In the genomic region with DNA sequence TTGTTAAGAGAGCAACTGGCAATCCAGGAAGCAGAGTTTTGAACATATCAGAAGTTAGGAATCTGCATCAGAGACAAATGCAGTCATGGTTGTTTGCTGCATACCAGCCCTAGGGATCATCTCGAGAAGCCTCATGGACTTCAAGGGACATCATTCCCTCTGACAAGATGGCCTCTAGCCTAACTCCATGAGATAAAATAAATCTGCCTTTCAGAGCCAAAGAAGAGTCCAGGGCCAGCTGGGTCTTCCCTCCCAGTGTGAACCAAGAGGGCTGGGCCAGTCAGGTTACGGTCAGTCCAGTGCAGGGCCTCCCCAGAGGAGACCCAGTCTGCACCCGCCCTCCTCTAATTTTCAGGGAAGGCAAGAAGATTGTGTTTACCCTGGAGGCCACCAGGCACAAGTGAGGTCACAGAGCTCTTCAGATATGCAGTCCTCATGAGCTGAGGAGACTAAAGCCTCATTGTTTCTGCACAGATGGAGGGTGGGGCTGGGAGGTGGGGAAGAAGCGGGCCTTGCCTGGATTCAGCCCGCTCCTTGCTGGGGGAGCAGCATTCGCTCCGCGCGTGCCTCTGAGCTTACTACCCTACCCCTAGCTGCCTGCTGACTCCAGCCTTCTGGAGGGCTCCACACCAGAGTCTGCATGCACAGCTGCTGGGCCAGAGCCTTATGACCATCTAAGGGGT, we compare ENCODE assay signal across 8 cellular contexts. TPM values are rescaled to one million over a fixed set of nuclear protein-coding genes. Genes with fewer than 3 reads are reported as not detected.
A peak's percentile ranks its signal among the peaks of the same experiment; 100 is the strongest.
DNase-seq lines count a peak whose midpoint lies in the region; ATAC-seq and TF ChIP-seq lines count a peak whose summit lies in the region.

No MANE protein-coding gene starts in this region.

- no peak overlapping the region for H2BK120ac ChIP-seq in trophoblast cell (ENCODE audit: insufficient read depth, low read length, poor library complexity)

- H2AFZ ChIP-seq in trophoblast cell (ENCODE audit: insufficient read depth, low read length, poor library complexity) = no peak overlapping the region

- ATAC-seq in heart left ventricle (peak; percentile 59 to 92 (median 88)), GM19452 (IDR thresholded peaks at IDR 0.05; ENCODE audit: unreplicated experiment) (no peak), GM19463 (IDR thresholded peaks at IDR 0.05; ENCODE audit: unreplicated experiment) (no peak)
- ATAC-seq in activated CD4-positive, CD25-positive, alpha-beta regulatory T cell treated with anti-CD3 and anti-CD28 coated beads, Interleukin-2, amount 50 U/mL, for 24 hours = no peak

- no peak overlapping the region for H4K12ac ChIP-seq in trophoblast cell (ENCODE audit: low read depth, low read length)

- no peaks in the 10 kb centered on the region for H3K79me2 ChIP-seq in trophoblast cell (ENCODE audit: control insufficient read depth, insufficient read depth, low read length, poor library complexity)

- peak overlapping the region in 5 of 12 donors; percentile 1 to 50 (median 12) for H3K27ac ChIP-seq in heart left ventricle
- peak overlapping the region; percentile 30 for H3K27ac ChIP-seq in trophoblast cell (ENCODE audit: low read depth, low read length)

- no peak overlapping the region for H4K91ac ChIP-seq in trophoblast cell (ENCODE audit: low read depth, low read length)

- H3K4me1 ChIP-seq in heart left ventricle (peaks cover 0 to 17% (median 0%) of the 10 kb centered on the region in 12 donors), trophoblast cell (ENCODE audit: control insufficient read depth in 1 of 2, insufficient read depth in 2 of 2, low read length in 2 of 2) (peaks cover 3 to 8% of the 10 kb centered on the region in 2 experiments)

- H3K79me1 ChIP-seq in trophoblast cell (ENCODE audit: low read length) = no peaks in the 10 kb centered on the region

- H3K23ac ChIP-seq in trophoblast cell (ENCODE audit: low read length) = no peak overlapping the region

- H3K9me3 ChIP-seq in heart left ventricle (no peaks in the 10 kb centered on the region), trophoblast cell (ENCODE audit: insufficient read depth, low read depth, low read length) (no peaks in the 10 kb centered on the region)

- H3K9ac ChIP-seq in trophoblast cell (ENCODE audit: low read length) = no peak overlapping the region

- H3K36me3 ChIP-seq in heart left ventricle (peaks cover 0 to 83% (median 76%) of the 10 kb centered on the region in 9 donors), trophoblast cell (ENCODE audit: control insufficient read depth in 1 of 2, insufficient read depth in 2 of 2, low read length in 2 of 2) (peaks cover 43 to 72% of the 10 kb centered on the region in 2 experiments)

- WGBS in heart left ventricle, 4 donors = 59 to 80% (median 75%) methylated on average over 5 to 9 of the region's 9 CpGs
- WGBS in trophoblast cell (ENCODE audit: extremely low coverage, insufficient coverage, insufficient read length) = no CpG with 5 or more reads among the region's 9 CpGs

- intact Hi-C loops in heart left ventricle (cut with DNase I) = no loop called here

- no peak for TF ChIP-seq POLR2A in heart left ventricle (IDR thresholded peaks at IDR 0.05)

- H2BK5ac ChIP-seq in trophoblast cell (ENCODE audit: low read depth, low read length, poor library complexity) = no peak overlapping the region

- no peak overlapping the region for H3K18ac ChIP-seq in trophoblast cell (ENCODE audit: low read length)

- H3K4me3 ChIP-seq in heart left ventricle (no peak overlapping the region), trophoblast cell (ENCODE audit: low read depth, low read length) (no peak overlapping the region)

- H3K27me3 ChIP-seq in heart left ventricle (no peaks in the 10 kb centered on the region), trophoblast cell (ENCODE audit: insufficient read depth, low read length) (no peaks in the 10 kb centered on the region)

- H3K14ac ChIP-seq in trophoblast cell (ENCODE audit: low read length) = no peak overlapping the region

- no peak overlapping the region for H3K4me2 ChIP-seq in trophoblast cell (ENCODE audit: low read length)

- no peak overlapping the region for H2AK5ac ChIP-seq in trophoblast cell (ENCODE audit: low read length)

- DNase-seq in EH (ENCODE audit: low read depth) = peak; percentile 69
- peak; percentile 83 to 87 for DNase-seq in SHP77 (lab: John Stamatoyannopoulos, UW)
- peak in 3 of 5 donors; percentile 34 to 84 (median 39) for DNase-seq in heart left ventricle
- peak; percentile 29 to 43 for DNase-seq in trophoblast cell
- no peak for DNase-seq in dermis blood vessel endothelial cell

- H2BK12ac ChIP-seq in trophoblast cell (ENCODE audit: low read length) = no peak overlapping the region

- H3K4ac ChIP-seq in trophoblast cell (ENCODE audit: low read depth, low read length) = no peak overlapping the region

- no peak for TF ChIP-seq CTCF in heart left ventricle (IDR thresholded peaks at IDR 0.05)

- no peak overlapping the region for H4K8ac ChIP-seq in trophoblast cell (ENCODE audit: low read depth, low read length)

RNA-seq across cellular contexts. Expression of a gene that starts 52.8 kb away (rescaled TPM):
- total RNA-seq in heart left ventricle = 100 to 1,000 TPM in 2 of 9 donors, 10 to 100 TPM in 7; 60.2 to 115 (median 82.7) TPM
- polyA plus RNA-seq in heart left ventricle = 10 to 100 TPM; 54.4 to 75.7 TPM
- 161 and 169 TPM in 2 replicates for polyA plus RNA-seq in trophoblast cell (2013)
- total RNA-seq in dermis blood vessel endothelial cell = 159 and 248 TPM in 2 replicates

Comparison
In these comparisons a context has a peak if more than half of its experiments do, and no peak if none do; other contexts are left out.
1. ATAC-seq: peak in heart left ventricle (4 of 4); none in GM19452 (single experiment), GM19463 (single experiment) and activated CD4-positive, CD25-positive, alpha-beta regulatory T cell treated with anti-CD3 and anti-CD28 coated beads, Interleukin-2, amount 50 U/mL, for 24 hours (0 of 2).